Comparison of ENCODE assay signal across 22 cellular contexts in the genomic region with DNA sequence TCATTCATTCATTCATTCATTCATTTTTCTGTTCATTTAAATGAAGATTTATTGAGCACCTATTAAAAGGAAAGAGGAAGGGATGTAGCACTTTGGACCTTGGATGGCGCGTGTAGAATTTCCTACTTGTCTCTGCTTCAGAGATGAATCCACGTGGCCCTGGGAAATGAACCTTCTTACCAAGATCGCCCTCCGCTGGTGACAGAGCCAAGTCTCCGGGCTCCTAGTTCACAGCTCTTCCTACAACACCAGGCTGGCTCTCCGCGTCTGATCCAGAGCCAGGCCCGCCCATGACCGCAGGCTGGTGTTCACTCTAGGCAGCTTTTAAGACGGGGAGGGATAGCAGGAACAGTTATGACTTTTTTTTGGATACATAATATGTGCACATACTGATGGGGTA.
DNase-seq lines count a peak whose midpoint lies in the region; ATAC-seq, FAIRE-seq and TF ChIP-seq lines count a peak whose summit lies in the region.
"Had no signal": no experiment of that assay in that cellular context is flagged by ENCODE, and none has a peak within 500 bp of the region (broad histone marks: within the 10 kb centered on the region; RNA-seq: fewer than 3 reads in every experiment).

No MANE protein-coding gene starts in this region.

- TF ChIP-seq CTCF in DND-41 (IDR thresholded peaks at IDR 0.05; ENCODE audit: borderline replicate concordance, extremely low read depth, low read length, poor library complexity, severe bottlenecking) (peak; percentile 49), K562 (IDR thresholded peaks at IDR 0.05 in 2 of 3, conservative IDR thresholded peaks at IDR 0.05 in 1 of 3; ENCODE audit: insufficient read depth in 2 of 3, low read depth in 1 of 3, low read length in 3 of 3) (0 out of 6 replicates have a peak, but pooled peaks of 1 of the 3 experiments have one; percentile 2), A673 (conservative IDR thresholded peaks at IDR 0.05; ENCODE audit: low read depth, low read length) (no peak)

- TF ChIP-seq POLR2A in K562 (conservative IDR thresholded peaks at IDR 0.05): no peak

- no peak overlapping the region for H3K4me2 ChIP-seq in DND-41 (ENCODE audit: insufficient read depth, low read length)
- H3K4me2 ChIP-seq in K562 (ENCODE audit: insufficient read depth, low read length): no peak overlapping the region

- H4K20me1 ChIP-seq in DND-41 (ENCODE audit: insufficient read depth, low read length): no peaks in the 10 kb centered on the region
- H4K20me1 ChIP-seq in K562 (replicated peaks; ENCODE audit: control insufficient read depth, insufficient read depth, low read length): no peaks in the 10 kb centered on the region

- H3K27me3 ChIP-seq in DND-41 (ENCODE audit: insufficient read depth, low read length, poor library complexity) (no peaks in the 10 kb centered on the region), K562 (ENCODE audit: control insufficient read depth in 2 of 2, insufficient read depth in 2 of 2, low read length in 2 of 2) (peaks cover 9 to 13% of the 10 kb centered on the region in 2 experiments; a peak in 3 of 5 replicates), A673 (replicated peaks; ENCODE audit: insufficient read depth, low read depth, low read length, poor library complexity) (peaks cover 9% of the 10 kb centered on the region)
- H3K27me3 ChIP-seq: transverse colon had no signal

- 5% methylated on average over 11 of the region's 11 CpGs for WGBS in K562 (ENCODE audit: insufficient coverage, low coverage, missing lambda C conversion rate)

- H3K79me2 ChIP-seq in DND-41 (ENCODE audit: insufficient read depth, low read length): no peaks in the 10 kb centered on the region
- no peaks in the 10 kb centered on the region for H3K79me2 ChIP-seq in K562 (ENCODE audit: control insufficient read depth, insufficient read depth, low read length)

- intact Hi-C loops in K562 (cut with micrococcal nuclease): no loop called here
- intact Hi-C loops in A673 (cut with micrococcal nuclease; ENCODE audit: unreplicated experiment): no loop called here

- BruUV-seq in K562 (replicated peaks; lab: Mats Ljungman, UMichigan): no TSS peak
- BruUV-seq in A673 (replicated peaks; lab: Mats Ljungman, UMichigan): no TSS peak

- H3K27ac ChIP-seq in DND-41 (ENCODE audit: low read length) (no peak overlapping the region), K562 (ENCODE audit: extremely low read depth, low read depth, low read length) (no peak overlapping the region), A673 (ENCODE audit: low read depth, low read length, poor library complexity, severe bottlenecking) (no peak overlapping the region)
- H3K27ac ChIP-seq: GM23248, pancreas, sigmoid colon, transverse colon had no signal

- POLR2A ChIA-PET in HEK293T (lab: Yijun Ruan, JAX) (no interaction called here), K562 (lab: Yijun Ruan, JAX) (no interaction called here), A673 (lab: Charles Lee; ENCODE audit: low non-redundant PET) (no interaction called here)

- ATAC-seq in DND-41 (ENCODE audit: insufficient read depth, low read depth) (no peak), K562 (no peak)
- ATAC-seq: naive thymus-derived CD4-positive, alpha-beta T cell; pancreas; Right ventricle myocardium inferior had no signal

- FAIRE-seq in K562 (lab: Jason Lieb, UNC): no peak
- FAIRE-seq: pancreas had no signal

- H3K9me3 ChIP-seq in DND-41 (ENCODE audit: insufficient read depth, low read length, severe bottlenecking): no peaks in the 10 kb centered on the region
- no peaks in the 10 kb centered on the region for H3K9me3 ChIP-seq in K562 (replicated peaks; ENCODE audit: control insufficient read depth, insufficient read depth, low read depth, low read length)
- no peaks in the 10 kb centered on the region for H3K9me3 ChIP-seq in A673 (ENCODE audit: low read depth, low read length, poor library complexity, severe bottlenecking)
- H3K9me3 ChIP-seq: pancreas, sigmoid colon, transverse colon had no signal

- H3K36me3 ChIP-seq in DND-41 (ENCODE audit: insufficient read depth, low read length) (no peaks in the 10 kb centered on the region), K562 (ENCODE audit: control insufficient read depth, insufficient read depth, low read length) (no peaks in the 10 kb centered on the region), A673 (ENCODE audit: insufficient read depth, low read length, poor library complexity, severe bottlenecking) (no peaks in the 10 kb centered on the region)
- H3K36me3 ChIP-seq: pancreas, sigmoid colon, transverse colon had no signal

- H3K4me3 ChIP-seq in DND-41 (ENCODE audit: low read depth in 1 of 2, low read length in 2 of 2) (no peak overlapping the region), K562 (no peak overlapping the region), A673 (ENCODE audit: low read depth, low read length, poor library complexity, severe bottlenecking) (no peak overlapping the region)
- H3K4me3 ChIP-seq: GM23248, pancreas, sigmoid colon, transverse colon had no signal

- TF ChIP-seq EP300 in K562 (IDR thresholded peaks at IDR 0.05; ENCODE audit: low read length): no peak

- no peak overlapping the region for H3K9ac ChIP-seq in DND-41 (ENCODE audit: low read depth, low read length)
- H3K9ac ChIP-seq in K562 (ENCODE audit: insufficient read depth in 1 of 2, low read depth in 2 of 2, low read length in 2 of 2): no peak overlapping the region
- H3K9ac ChIP-seq: GM23248 had no signal

- in situ Hi-C loops in K562 (cut with MboI): no loop called here

- CTCF ChIA-PET in HEK293T (lab: Yijun Ruan, JAX) (no interaction called here), K562 (lab: Yijun Ruan, JAX; ENCODE audit: low intra/inter-chr PET ratio) (no interaction called here), A673 (lab: Charles Lee) (no interaction called here)

- H2AFZ ChIP-seq in DND-41 (ENCODE audit: low read depth, low read length): no peak overlapping the region
- no peak overlapping the region for H2AFZ ChIP-seq in K562 (ENCODE audit: low read depth, low read length)
- H2AFZ ChIP-seq: GM23248 had no signal

- no peaks in the 10 kb centered on the region for H3K9me1 ChIP-seq in K562 (ENCODE audit: control insufficient read depth, insufficient read depth, low read length)

- H3K4me1 ChIP-seq in DND-41 (ENCODE audit: insufficient read depth, low read length) (no peaks in the 10 kb centered on the region), K562 (replicated peaks in 1 of 2; ENCODE audit: control insufficient read depth in 2 of 2, insufficient read depth in 2 of 2, low read length in 2 of 2) (no peaks in the 10 kb centered on the region), A673 (ENCODE audit: insufficient read depth, low read length, poor library complexity, severe bottlenecking) (no peaks in the 10 kb centered on the region)
- H3K4me1 ChIP-seq: pancreas, sigmoid colon, transverse colon had no signal

- DNase-seq in DND-41 (peak; percentile 32), HEK293T (ENCODE audit: extremely low spot score) (peak; percentile 13), K562 (ENCODE audit: extremely low read depth in 1 of 4, low spot score in 3 of 4) (peak in 1 of 4 experiments; percentile 3), kidney tubule cell (ENCODE audit: low spot score) (peak; percentile 5), superior temporal gyrus (ENCODE audit: extremely low spot score) (no peak), amniotic stem cell (lab: John Stamatoyannopoulos, UW) (no peak), GM19238 (ENCODE audit: insufficient read length, low spot score) (no peak), A673 (ENCODE audit: low spot score) (no peak)
- DNase-seq: activated CD4-positive, alpha-beta memory T cell treated with anti-CD3 and anti-CD28 coated beads for 36 hours; activated naive CD4-positive, alpha-beta T cell; aorta; COR-L47; effector CD4-positive, alpha-beta T cell; GM23248; naive thymus-derived CD4-positive, alpha-beta T cell; NCI-H146; NCI-H345; pancreas; sigmoid colon; stimulated activated naive CD4-positive, alpha-beta T cell treated with Interleukin-2 at 50 U/mL for 16 hours; transverse colon had no signal

- no peak for TF ChIP-seq RAD21 in K562 (CRISPR knock-in tag; conservative IDR thresholded peaks at IDR 0.05 in 1 of 2, IDR thresholded peaks at IDR 0.05 in 1 of 2)

TF ChIP-seq in HEK293T, 16 proteins besides CTCF, POLR2A, EP300 and RAD21:
- TF ChIP-seq ELF4 (IDR thresholded peaks at IDR 0.05) (no peak), ZNF384 (IDR thresholded peaks at IDR 0.05) (no peak), BHLHE40 (IDR thresholded peaks at IDR 0.05; ENCODE audit: borderline replicate concordance) (no peak), FOXK2 (IDR thresholded peaks at IDR 0.05) (no peak), TARDBP (IDR thresholded peaks at IDR 0.05) (no peak), LEF1 (IDR thresholded peaks at IDR 0.05; ENCODE audit: borderline replicate concordance) (no peak), CTBP1 (IDR thresholded peaks at IDR 0.05; ENCODE audit: borderline replicate concordance) (no peak)

TF ChIP-seq in K562, 482 proteins besides CTCF, POLR2A, EP300 and RAD21:
- 0 out of 2 replicates have a peak, but pooled peaks have one; percentile 65 for TF ChIP-seq ZNF24 (IDR thresholded peaks at IDR 0.05)
- TF ChIP-seq, protein P1, sequence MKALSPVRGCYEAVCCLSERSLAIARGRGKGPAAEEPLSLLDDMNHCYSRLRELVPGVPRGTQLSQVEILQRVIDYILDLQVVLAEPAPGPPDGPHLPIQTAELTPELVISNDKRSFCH (CRISPR knock-in tag; IDR thresholded peaks at IDR 0.05): no peak
- TF ChIP-seq, protein P1 (tag; IDR thresholded peaks at IDR 0.05): no peak

Comparison
In these comparisons a context has a peak if more than half of its experiments do, and no peak if none do; other contexts are left out.
1. DNase-seq: peak in DND-41 (single experiment), HEK293T (single experiment) and kidney tubule cell (single experiment); none in superior temporal gyrus (single experiment), amniotic stem cell (single experiment), GM19238 (single experiment) and A673 (single experiment).